21 cellular contexts compared by ENCODE assay signal in the genomic region with DNA sequence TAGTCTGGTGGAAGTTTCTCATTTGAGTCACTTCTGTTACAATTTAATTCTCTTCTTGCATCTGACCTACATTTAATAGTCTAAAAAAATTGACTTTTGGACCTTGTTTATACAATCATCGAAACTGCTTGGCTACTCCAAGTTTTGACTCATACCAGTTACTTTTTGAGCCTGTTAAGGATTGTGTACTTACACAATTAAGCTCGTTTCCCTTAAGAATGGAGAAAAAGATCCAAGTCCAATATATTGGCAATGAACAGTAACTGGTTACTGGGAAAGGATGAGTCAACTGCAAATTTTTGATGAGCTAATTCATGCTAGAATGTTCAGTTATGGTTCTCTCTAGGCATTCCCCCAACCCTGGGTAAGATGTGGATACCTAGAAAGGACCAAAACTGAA. TPM values are rescaled to one million over a fixed set of nuclear protein-coding genes. Genes with fewer than 3 reads are reported as not detected.
DNase-seq lines count a peak whose midpoint lies in the region; ATAC-seq, FAIRE-seq and TF ChIP-seq lines count a peak whose summit lies in the region.
"Had no signal": no experiment of that assay in that cellular context is flagged by ENCODE, and none has a peak within 500 bp of the region (broad histone marks: within the 10 kb centered on the region; RNA-seq: fewer than 3 reads in every experiment).

No MANE protein-coding gene starts in this region.

- FAIRE-seq in RCC 7860 (lab: Jason Lieb, UNC), result no peak
- FAIRE-seq: GM12892 had no signal

- TF ChIP-seq CTCF in body of pancreas (IDR thresholded peaks at IDR 0.05), result no peak
- no peak for TF ChIP-seq CTCF in omental fat pad (IDR thresholded peaks at IDR 0.05)
- no peak for TF ChIP-seq CTCF in RWPE1 (conservative IDR thresholded peaks at IDR 0.05; ENCODE audit: low read depth)

- no peaks in the 10 kb centered on the region for H3K27me3 ChIP-seq in body of pancreas
- H3K27me3 ChIP-seq: MG63 had no signal

- POLR2A ChIA-PET in RWPE1 (lab: Yijun Ruan, JAX; ENCODE audit: low non-redundant PET), result no interaction called here

- 46 to 71% methylated on average over 2 of the region's 2 CpGs for WGBS in body of pancreas, 2 donors

- DNase-seq in RCC 7860 (ENCODE audit: low spot score), result peak; percentile 3
- no peak for DNase-seq in body of pancreas
- DNase-seq in fibroblast of the conjunctiva (ENCODE audit: low read depth), result peak; percentile 34
- no peak for DNase-seq in omental fat pad (ENCODE audit: low spot score)
- DNase-seq in NCI-H1436 treated with DMSO at 0.1 percent for 48 hours (lab: John Stamatoyannopoulos, UW), result no peak
- DNase-seq in RWPE1 (ENCODE audit: low spot score), result no peak
- no peak for DNase-seq in medulla oblongata (ENCODE audit: extremely low spot score)
- no peak for DNase-seq in HT-29 (ENCODE audit: low spot score)
- DNase-seq: Calu3, KG1, MG63, NCI-H1105, NCI-H187, NCI-H2171, NCI-H82, Right ventricle myocardium superior had no signal

- peak; percentile 27 for ATAC-seq in body of pancreas
- peak; percentile 41 for ATAC-seq in omental fat pad (ENCODE audit: low FRiP score)
- ATAC-seq: GM23338 had no signal

- intact Hi-C loops in body of pancreas (cut with DNase I), result no loop called here

- CTCF ChIA-PET in RWPE1 (lab: Yijun Ruan, JAX), result no interaction called here

- no peaks in the 10 kb centered on the region for H3K9me3 ChIP-seq in body of pancreas
- H3K9me3 ChIP-seq: MG63 had no signal

- H3K36me3 ChIP-seq in body of pancreas (replicated peaks in 1 of 2; ENCODE audit: insufficient read depth in 1 of 2, low read depth in 2 of 2), result no peaks in the 10 kb centered on the region
- H3K36me3 ChIP-seq: MG63 had no signal

- no peaks in the 10 kb centered on the region for H3K4me1 ChIP-seq in body of pancreas

- H3K4me3 ChIP-seq in body of pancreas, result no peak overlapping the region
- H3K4me3 ChIP-seq: GM23338, MG63 had no signal

- TF ChIP-seq POLR2A in body of pancreas (IDR thresholded peaks at IDR 0.05), result no peak

- H3K27ac ChIP-seq in body of pancreas (no peak overlapping the region), RWPE1 (no peak overlapping the region)
- H3K27ac ChIP-seq: HL-60 had no signal

RNA-seq across cellular contexts. Expression of a gene that starts 58.2 kb away (rescaled TPM):
- total RNA-seq in body of pancreas (under 1 TPM in 1 of 2 donors, not detected in 1; under 0.01 TPM), omental fat pad (not detected)
- not detected in 2 replicates for total RNA-seq in HT-29 (2014; rRNA removed; shearing (Covaris generic))
- total RNA-seq: A673, Calu3, NCI-H460, Right ventricle myocardium superior had no signal

Comparison
In these comparisons a context has a peak if more than half of its experiments do, and no peak if none do; other contexts are left out.
1. DNase-seq: peak in RCC 7860 (single experiment) and fibroblast of the conjunctiva (single experiment); none in body of pancreas (0 of 4), omental fat pad (single experiment), NCI-H1436 treated with DMSO at 0.1 percent for 48 hours (single experiment), RWPE1 (single experiment), medulla oblongata (single experiment) and HT-29 (single experiment).